In the genomic region with DNA sequence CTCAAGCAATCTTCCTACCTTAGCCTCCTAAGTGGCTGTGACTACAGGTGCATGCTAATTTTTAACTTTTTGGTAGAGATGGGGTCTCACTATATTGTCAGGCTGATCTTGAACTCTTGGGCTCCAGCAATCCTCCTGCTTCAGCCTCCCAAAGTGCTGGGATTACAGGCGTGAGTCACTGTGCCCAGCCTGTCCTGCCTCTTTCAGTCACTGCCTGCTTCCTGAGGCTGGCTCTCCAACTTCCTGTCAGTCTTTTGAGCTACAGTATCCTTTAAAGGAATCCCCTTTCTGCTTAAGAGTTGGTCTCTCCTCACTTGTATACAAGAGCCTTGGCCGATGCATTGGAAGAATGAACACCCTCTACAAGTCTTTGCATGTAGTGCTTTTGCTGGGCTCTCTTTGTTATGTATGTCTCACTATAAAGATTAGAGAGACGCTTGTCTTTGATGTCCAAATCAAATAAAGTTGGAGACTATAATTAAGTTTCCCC, we compare ENCODE assay signal across 1 cellular context.
TF ChIP-seq lines count a peak whose summit lies in the region.

No MANE protein-coding gene starts in this region.

TF ChIP-seq in WTC11, 78 proteins besides CTCF, POLR2A, EP300 and RAD21 (continued from another document):
- TF ChIP-seq, protein P1, sequence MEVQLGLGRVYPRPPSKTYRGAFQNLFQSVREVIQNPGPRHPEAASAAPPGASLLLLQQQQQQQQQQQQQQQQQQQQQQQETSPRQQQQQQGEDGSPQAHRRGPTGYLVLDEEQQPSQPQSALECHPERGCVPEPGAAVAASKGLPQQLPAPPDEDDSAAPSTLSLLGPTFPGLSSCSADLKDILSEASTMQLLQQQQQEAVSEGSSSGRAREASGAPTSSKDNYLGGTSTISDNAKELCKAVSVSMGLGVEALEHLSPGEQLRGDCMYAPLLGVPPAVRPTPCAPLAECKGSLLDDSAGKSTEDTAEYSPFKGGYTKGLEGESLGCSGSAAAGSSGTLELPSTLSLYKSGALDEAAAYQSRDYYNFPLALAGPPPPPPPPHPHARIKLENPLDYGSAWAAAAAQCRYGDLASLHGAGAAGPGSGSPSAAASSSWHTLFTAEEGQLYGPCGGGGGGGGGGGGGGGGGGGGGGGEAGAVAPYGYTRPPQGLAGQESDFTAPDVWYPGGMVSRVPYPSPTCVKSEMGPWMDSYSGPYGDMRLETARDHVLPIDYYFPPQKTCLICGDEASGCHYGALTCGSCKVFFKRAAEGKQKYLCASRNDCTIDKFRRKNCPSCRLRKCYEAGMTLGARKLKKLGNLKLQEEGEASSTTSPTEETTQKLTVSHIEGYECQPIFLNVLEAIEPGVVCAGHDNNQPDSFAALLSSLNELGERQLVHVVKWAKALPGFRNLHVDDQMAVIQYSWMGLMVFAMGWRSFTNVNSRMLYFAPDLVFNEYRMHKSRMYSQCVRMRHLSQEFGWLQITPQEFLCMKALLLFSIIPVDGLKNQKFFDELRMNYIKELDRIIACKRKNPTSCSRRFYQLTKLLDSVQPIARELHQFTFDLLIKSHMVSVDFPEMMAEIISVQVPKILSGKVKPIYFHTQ (CRISPR knock-in tag; IDR thresholded peaks at IDR 0.05) = no peak
- TF ChIP-seq GABPB1 (CRISPR knock-in tag; IDR thresholded peaks at IDR 0.05) (no peak), CREM (CRISPR knock-in tag; IDR thresholded peaks at IDR 0.05) (no peak), ZNF138 (CRISPR knock-in tag; conservative IDR thresholded peaks at IDR 0.05) (no peak), ATF2 (CRISPR knock-in tag; IDR thresholded peaks at IDR 0.05; ENCODE audit: borderline replicate concordance, low read depth) (no peak), ZNF396 (CRISPR knock-in tag; IDR thresholded peaks at IDR 0.05; ENCODE audit: borderline replicate concordance) (no peak), ZNF219 (CRISPR knock-in tag; IDR thresholded peaks at IDR 0.05; ENCODE audit: borderline replicate concordance) (no peak), ZNF263 (CRISPR knock-in tag; IDR thresholded peaks at IDR 0.05; ENCODE audit: low read depth) (no peak)
